Comparison of ENCODE assay signal across 1 cellular context in the genomic region with DNA sequence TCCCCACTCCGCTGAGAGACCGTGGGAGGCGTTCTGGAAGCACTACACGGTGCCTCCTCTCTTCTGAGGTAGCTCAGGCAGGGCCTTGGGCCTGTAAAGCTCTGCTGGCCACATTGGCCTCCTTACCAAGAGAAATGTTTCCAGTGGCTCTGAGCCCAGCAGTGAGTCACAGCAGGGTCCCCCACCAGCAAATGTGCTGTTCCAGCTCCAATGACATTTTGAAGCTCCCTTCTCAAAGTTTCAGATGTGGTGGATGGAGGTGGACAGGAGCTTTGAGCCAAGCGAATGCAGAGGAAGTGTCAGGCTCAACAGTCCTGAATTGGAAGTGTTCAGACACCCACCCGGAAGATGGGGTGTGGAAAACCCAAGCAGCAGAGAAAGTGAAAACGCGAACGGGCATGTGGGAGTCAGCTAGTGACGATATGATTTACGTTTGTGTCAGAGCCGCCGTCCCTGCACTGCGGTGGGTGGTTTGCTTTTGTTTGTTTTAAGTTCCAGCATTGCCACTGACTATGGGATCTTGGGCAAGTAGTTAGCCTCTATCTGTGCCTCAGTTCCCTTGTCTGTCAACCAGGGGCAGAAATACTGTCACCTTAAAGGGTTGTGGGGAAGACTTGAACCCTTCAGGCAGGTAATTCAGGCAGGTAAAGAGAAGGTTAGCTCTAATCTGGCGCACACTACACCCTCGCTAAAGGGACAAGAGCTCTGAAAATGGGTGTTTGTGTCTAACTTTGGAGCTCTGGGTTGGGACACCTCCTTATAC.
TF ChIP-seq lines count a peak whose summit lies in the region.

No MANE protein-coding gene starts in this region.

TF ChIP-seq in WTC11, 78 proteins besides CTCF, POLR2A, EP300 and RAD21 (continued from another document):
- TF ChIP-seq, protein P1, sequence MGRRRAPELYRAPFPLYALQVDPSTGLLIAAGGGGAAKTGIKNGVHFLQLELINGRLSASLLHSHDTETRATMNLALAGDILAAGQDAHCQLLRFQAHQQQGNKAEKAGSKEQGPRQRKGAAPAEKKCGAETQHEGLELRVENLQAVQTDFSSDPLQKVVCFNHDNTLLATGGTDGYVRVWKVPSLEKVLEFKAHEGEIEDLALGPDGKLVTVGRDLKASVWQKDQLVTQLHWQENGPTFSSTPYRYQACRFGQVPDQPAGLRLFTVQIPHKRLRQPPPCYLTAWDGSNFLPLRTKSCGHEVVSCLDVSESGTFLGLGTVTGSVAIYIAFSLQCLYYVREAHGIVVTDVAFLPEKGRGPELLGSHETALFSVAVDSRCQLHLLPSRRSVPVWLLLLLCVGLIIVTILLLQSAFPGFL (CRISPR knock-in tag; IDR thresholded peaks at IDR 0.05; ENCODE audit: borderline replicate concordance): no peak
- TF ChIP-seq NFE2L1 (CRISPR knock-in tag; IDR thresholded peaks at IDR 0.05) (no peak), MXD4 (CRISPR knock-in tag; IDR thresholded peaks at IDR 0.05; ENCODE audit: borderline replicate concordance) (no peak), NFATC4 (CRISPR knock-in tag; IDR thresholded peaks at IDR 0.05) (no peak), ESRRA (CRISPR knock-in tag; IDR thresholded peaks at IDR 0.05; ENCODE audit: borderline replicate concordance) (no peak), SMAD3 (CRISPR knock-in tag; IDR thresholded peaks at IDR 0.05; ENCODE audit: borderline replicate concordance) (no peak), FOXJ3 (CRISPR knock-in tag; IDR thresholded peaks at IDR 0.05; ENCODE audit: borderline replicate concordance) (no peak), IRF2 (CRISPR knock-in tag; IDR thresholded peaks at IDR 0.05; ENCODE audit: borderline replicate concordance, low read depth) (no peak), ZNF138 (CRISPR knock-in tag; conservative IDR thresholded peaks at IDR 0.05) (no peak), SOX15 (CRISPR knock-in tag; IDR thresholded peaks at IDR 0.05) (no peak)
- TF ChIP-seq, protein P2, sequence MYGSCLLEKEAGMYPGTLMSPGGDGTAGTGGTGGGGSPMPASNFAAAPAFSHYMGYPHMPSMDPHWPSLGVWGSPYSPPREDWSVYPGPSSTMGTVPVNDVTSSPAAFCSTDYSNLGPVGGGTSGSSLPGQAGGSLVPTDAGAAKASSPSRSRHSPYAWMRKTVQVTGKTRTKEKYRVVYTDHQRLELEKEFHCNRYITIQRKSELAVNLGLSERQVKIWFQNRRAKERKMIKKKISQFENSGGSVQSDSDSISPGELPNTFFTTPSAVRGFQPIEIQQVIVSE (CRISPR knock-in tag; IDR thresholded peaks at IDR 0.05; ENCODE audit: borderline replicate concordance): no peak
